In genomic region chrX:9708086-9708485, GRCh38 we compare ENCODE assay signal across 22 cellular contexts. TPM values are rescaled to one million over a fixed set of nuclear protein-coding genes. Genes with fewer than 3 reads are reported as not detected.
"Had no signal": no experiment of that assay in that cellular context is flagged by ENCODE, and none has a peak within 500 bp of the region (broad histone marks: within the 10 kb centered on the region; RNA-seq: fewer than 3 reads in every experiment).

No MANE protein-coding gene starts in this region.

- H3K9me3 ChIP-seq: MG63, SJSA1 had no signal

- H3K27ac Mint-ChIP-seq: activated CD8-positive, alpha-beta T cell treated with anti-CD3 and anti-CD28 coated beads for 36 hours; activated naive CD4-positive, alpha-beta T cell treated with anti-CD3 and anti-CD28 coated beads, Interleukin-2, amount 50 U/mL, for 24 hours; activated T-cell treated with anti-CD3 and anti-CD28 coated beads, Interleukin-2, amount 50 U/mL, for 72 hours; T-helper 2 cell treated with Interferon-gamma antibody and Interleukin-4, amounts not matched to agents 5 μg/mL and 100 μg/mL, for 36 hours had no signal

- H3K9me3 Mint-ChIP-seq: activated CD8-positive, alpha-beta T cell treated with anti-CD3 and anti-CD28 coated beads for 36 hours; activated naive CD4-positive, alpha-beta T cell treated with anti-CD3 and anti-CD28 coated beads, Interleukin-2, amount 50 U/mL, for 24 hours; activated T-cell treated with anti-CD3 and anti-CD28 coated beads, Interleukin-2, amount 50 U/mL, for 72 hours; T-helper 2 cell treated with Interferon-gamma antibody and Interleukin-4, amounts not matched to agents 5 μg/mL and 100 μg/mL, for 36 hours had no signal

- H3K4me3 ChIP-seq: breast epithelium, MG63, SJSA1 had no signal

- H3K27me3 Mint-ChIP-seq: activated CD8-positive, alpha-beta T cell treated with anti-CD3 and anti-CD28 coated beads for 36 hours; activated naive CD4-positive, alpha-beta T cell treated with anti-CD3 and anti-CD28 coated beads, Interleukin-2, amount 50 U/mL, for 24 hours had no signal

- DNase-seq: activated CD4-positive, CD25-positive, alpha-beta regulatory T cell; activated CD8-positive, alpha-beta memory T cell treated with anti-CD3 and anti-CD28 coated beads, Interleukin-2, amount 50 U/mL, for 4 hours; activated CD8-positive, alpha-beta T cell treated with anti-CD3 and anti-CD28 coated beads for 36 hours; activated effector memory CD4-positive, alpha-beta T cell treated with Interleukin-2 at 50 U/mL for 16 hours; activated naive CD4-positive, alpha-beta T cell; activated T-cell treated with anti-CD3 and anti-CD28 coated beads, Interleukin-2, amount 50 U/mL, for 72 hours; MG63; NCI-H1105; NCI-H1436; NCI-H2081; NCI-H510A treated with DMSO at 0.1 percent for 48 hours; NCI-H69; NK-92 treated with Interleukin-12 subunit alpha and Interleukin-12 subunit beta, amount 100 ng/mL, for 24 hours; OCI-M1; SHP77; SW 1271 had no signal

- H3K27me3 ChIP-seq: MG63, SJSA1 had no signal

- FAIRE-seq: RCC 7860 had no signal

- H3K27ac ChIP-seq: breast epithelium, SJSA1 had no signal

- H3K4me1 ChIP-seq: breast epithelium had no signal

- H3K36me3 ChIP-seq: breast epithelium had no signal

- H3K4me3 Mint-ChIP-seq: activated CD8-positive, alpha-beta T cell treated with anti-CD3 and anti-CD28 coated beads for 36 hours; activated naive CD4-positive, alpha-beta T cell treated with anti-CD3 and anti-CD28 coated beads, Interleukin-2, amount 50 U/mL, for 24 hours; activated T-cell treated with anti-CD3 and anti-CD28 coated beads, Interleukin-2, amount 50 U/mL, for 72 hours; T-helper 2 cell treated with Interferon-gamma antibody and Interleukin-4, amounts not matched to agents 5 μg/mL and 100 μg/mL, for 36 hours had no signal

RNA-seq across cellular contexts. Expression of gene GPR143, which starts 57.6 kb away (rescaled TPM):
- total RNA-seq: activated CD8-positive, alpha-beta T cell treated with anti-CD3 and anti-CD28 coated beads for 36 hours; activated T-cell treated with anti-CD3 and anti-CD28 coated beads, Interleukin-2, amount 50 U/mL, for 72 hours; SJSA1; T-helper 1 cell treated with Interleukin-12 subunit alpha and Interleukin-12 subunit beta and Interleukin-4 antibody, amounts not matched to agents 30 ng/mL and 1 ng/mL, for 36 hours had no signal
